1 cellular context compared by ENCODE assay signal in the genomic region with DNA sequence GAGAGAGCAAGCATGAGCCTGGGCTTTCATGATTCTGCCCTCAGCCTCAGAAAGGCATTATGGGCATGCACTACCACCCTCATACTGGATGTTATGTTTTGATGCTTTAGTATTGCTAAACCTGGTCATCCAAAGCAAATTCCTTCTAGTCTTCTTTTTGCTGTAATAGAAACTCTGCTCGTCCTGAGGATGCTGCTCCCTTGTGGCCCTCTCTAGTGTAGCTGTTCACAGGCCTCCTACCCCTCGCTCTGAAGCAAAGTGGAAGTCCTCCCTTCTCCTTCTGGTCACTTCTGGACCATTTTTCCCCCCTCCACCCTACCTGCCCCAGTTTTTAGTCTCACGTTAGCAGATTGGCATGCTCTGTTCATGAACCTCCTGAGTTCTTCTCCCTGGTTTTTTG.
TF ChIP-seq lines count a peak whose summit lies in the region.

No MANE protein-coding gene starts in this region.

TF ChIP-seq in GM23338, 12 proteins besides CTCF, POLR2A, EP300 and RAD21 (continued from another document):
- TF ChIP-seq STAT1 (IDR thresholded peaks at IDR 0.05; ENCODE audit: unreplicated experiment): no peak
- TF ChIP-seq POLR2AphosphoS5 (IDR thresholded peaks at IDR 0.05; ENCODE audit: low read depth): no peak
- no peak for TF ChIP-seq ZNF462 (CRISPR knock-in tag; IDR thresholded peaks at IDR 0.05)
- no peak for TF ChIP-seq ZNF114 (CRISPR knock-in tag; IDR thresholded peaks at IDR 0.05)
- TF ChIP-seq ETS1 (IDR thresholded peaks at IDR 0.05): no peak
- no peak for TF ChIP-seq REST (IDR thresholded peaks at IDR 0.05; ENCODE audit: unreplicated experiment)
- no peak for TF ChIP-seq JUNB (IDR thresholded peaks at IDR 0.05; ENCODE audit: unreplicated experiment)
- no peak for TF ChIP-seq EZH2 (IDR thresholded peaks at IDR 0.05; ENCODE audit: low read depth, unreplicated experiment)
- TF ChIP-seq NANOG (IDR thresholded peaks at IDR 0.05; ENCODE audit: borderline replicate concordance): no peak
- no peak for TF ChIP-seq CREB1 (CRISPR knock-in tag; IDR thresholded peaks at IDR 0.05; ENCODE audit: low read depth)
- no peak for TF ChIP-seq ZNF331 (CRISPR knock-in tag; IDR thresholded peaks at IDR 0.05; ENCODE audit: low read depth)
